Comparison of ENCODE assay signal across 8 cellular contexts in the genomic region with DNA sequence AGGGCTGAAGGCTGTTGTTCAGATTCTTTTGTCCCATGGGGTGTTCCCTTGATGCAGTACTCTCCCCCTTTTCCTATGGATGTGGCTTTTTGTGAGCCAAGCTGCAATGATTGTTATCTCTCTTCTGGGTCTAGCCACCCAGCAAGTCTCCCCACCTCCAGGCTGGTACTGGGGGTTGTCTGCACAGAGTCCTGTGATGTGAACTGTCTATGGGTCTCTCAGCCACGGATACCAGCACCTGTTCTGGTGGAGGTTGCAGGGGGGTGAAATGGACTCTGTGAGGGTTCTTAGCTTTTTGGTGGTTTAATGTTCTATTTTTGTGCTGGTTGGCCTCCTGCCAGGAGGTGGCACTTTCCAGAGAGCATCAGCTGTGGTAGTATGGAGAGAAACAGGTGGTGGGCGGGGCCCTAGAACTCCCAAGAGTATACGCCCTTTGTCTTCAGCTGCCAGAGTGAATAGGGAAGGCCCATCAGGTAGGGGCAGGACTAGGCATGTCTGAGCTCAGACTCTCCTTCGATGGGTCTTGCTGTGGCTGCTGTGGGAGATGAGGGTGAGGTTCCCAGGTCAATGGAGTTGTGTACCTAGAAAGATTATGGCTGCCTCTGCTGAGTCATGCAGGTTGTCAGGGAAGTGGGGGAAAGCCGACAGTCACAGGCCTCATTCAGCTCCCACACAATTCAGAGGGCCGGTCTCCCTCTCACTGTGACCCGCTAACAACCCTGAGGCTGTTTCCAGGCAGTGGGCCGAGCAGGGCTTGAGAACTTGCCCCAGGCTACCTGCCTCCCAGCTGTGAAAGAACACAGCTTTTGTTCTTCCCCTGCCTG.
A peak's percentile ranks its signal among the peaks of the same experiment; 100 is the strongest.
DNase-seq lines count a peak whose midpoint lies in the region; ATAC-seq and TF ChIP-seq lines count a peak whose summit lies in the region.
"Not testable (repeated sequence)": the region's sequence is repeated elsewhere in the genome, so short reads cannot be mapped to it uniquely, and the experiment has no call there.

No MANE protein-coding gene starts in this region.

- not testable (repeated sequence) for H3K9me3 ChIP-seq in Karpas-422 (ENCODE audit: low read length); mucosa of descending colon
- peaks cover 17% of the 10 kb centered on the region for H3K9me3 ChIP-seq in SJCRH30 (replicated peaks)

- not testable (repeated sequence) for H3K79me2 ChIP-seq in Karpas-422 (ENCODE audit: low read length)

- ATAC-seq in mucosa of descending colon = not testable (repeated sequence)

- DNase-seq in ELF-1 (ENCODE audit: low read depth, low spot score) = peak; percentile 88
- peak; percentile 61 for DNase-seq in Karpas-422
- peak; percentile 74 to 86 for DNase-seq in NCI-H187 (lab: John Stamatoyannopoulos, UW)
- peak; percentile 28 for DNase-seq in NCI-H524 treated with DMSO at 0.1 percent for 48 hours (lab: John Stamatoyannopoulos, UW)
- peak; percentile 96 to 98 for DNase-seq in SJCRH30
- peak; percentile 25 for DNase-seq in dermis blood vessel endothelial cell
- peak; percentile 43 to 54 (median 51) for DNase-seq in mucosa of descending colon
- peak; percentile 65 for DNase-seq in ureter (ENCODE audit: low spot score)

- not testable (repeated sequence) for H3K27ac ChIP-seq in Karpas-422 (ENCODE audit: low read length)
- peak overlapping the region; percentile 97 for H3K27ac ChIP-seq in SJCRH30

- not testable (repeated sequence) for H3K36me3 ChIP-seq in Karpas-422 (ENCODE audit: insufficient read depth, low read length); SJCRH30; mucosa of descending colon (ENCODE audit: low read depth)

- not testable (repeated sequence) for H3K27me3 ChIP-seq in Karpas-422 (ENCODE audit: low read length); SJCRH30

- intact Hi-C loops in mucosa of descending colon (cut with DNase I, micrococcal nuclease) = not testable (repeated sequence)

- TF ChIP-seq CTCF in mucosa of descending colon (IDR thresholded peaks at IDR 0.05) = not testable (repeated sequence)

- H2AFZ ChIP-seq in Karpas-422 (ENCODE audit: low read length) = not testable (repeated sequence)

- not testable (repeated sequence) for H3K9me2 ChIP-seq in Karpas-422 (replicated peaks; ENCODE audit: insufficient read depth, low read length)

- H3K4me2 ChIP-seq in Karpas-422 (ENCODE audit: low read depth, low read length, poor library complexity, severe bottlenecking) = not testable (repeated sequence)

- H3K9ac ChIP-seq in Karpas-422 (ENCODE audit: low read length) = not testable (repeated sequence)

- not testable (repeated sequence) for H4K20me1 ChIP-seq in Karpas-422 (ENCODE audit: insufficient read depth, low read depth, low read length)

- not testable (repeated sequence) for H3K4me3 ChIP-seq in Karpas-422 (ENCODE audit: low read length); mucosa of descending colon
- peak overlapping the region; percentile 54 for H3K4me3 ChIP-seq in SJCRH30

- H3K4me1 ChIP-seq in Karpas-422 (ENCODE audit: low read length) (peaks cover 11% of the 10 kb centered on the region), SJCRH30 (peaks cover 11% of the 10 kb centered on the region)
- not testable (repeated sequence) for H3K4me1 ChIP-seq in mucosa of descending colon (ENCODE audit: low read depth)

Comparison
In these comparisons a context has a peak if more than half of its experiments do, and no peak if none do; other contexts are left out.
1. DNase-seq: peak in every context shown above with its lines; median percentile 97 in SJCRH30; 88 in ELF-1; 80 in NCI-H187; 65 in ureter; 61 in Karpas-422; 51 in mucosa of descending colon; 28 in NCI-H524 treated with DMSO at 0.1 percent for 48 hours; 25 in dermis blood vessel endothelial cell.